Comparison of ENCODE assay signal across 13 cellular contexts in genomic region chr7:134671670-134672069, GRCh38.
"Had no signal": no experiment of that assay in that cellular context is flagged by ENCODE, and none has a peak within 500 bp of the region (broad histone marks: within the 10 kb centered on the region; RNA-seq: fewer than 3 reads in every experiment).

No MANE protein-coding gene starts in this region.

- H3K27me3 Mint-ChIP-seq: stimulated activated memory B cell treated with anti-CD40 and anti-IgM and Interleukin-4, amounts not matched to agents 10 μg/mL and 1 μg/mL and 100 μg/mL, for 72 hours had no signal

- ATAC-seq: left lobe of liver; stimulated activated memory B cell treated with anti-CD40 and anti-IgM and Interleukin-4, amounts not matched to agents 10 μg/mL and 1 μg/mL and 100 μg/mL, for 72 hours had no signal

- H3K27me3 ChIP-seq: adrenal gland, cardiac muscle cell, esophagus muscularis mucosa, hepatocyte, neutrophil, thyroid gland, uterus had no signal

- H3K9me3 ChIP-seq: adrenal gland, esophagus muscularis mucosa, neutrophil, thyroid gland, uterus had no signal

- DNase-seq: activated CD4-positive, alpha-beta T cell treated with anti-CD3 and anti-CD28 coated beads, Interleukin-2, amount 50 U/mL, for 1 hour; activated CD8-positive, alpha-beta memory T cell treated with anti-CD3 and anti-CD28 coated beads for 24 hours; activated naive CD4-positive, alpha-beta T cell treated with Interleukin-2 at 50 U/mL for 16 hours; adrenal gland; thyroid gland; uterus had no signal

- H2AFZ ChIP-seq: hepatocyte, parathyroid adenoma had no signal

- H3K27ac Mint-ChIP-seq: stimulated activated memory B cell treated with anti-CD40 and anti-IgM and Interleukin-4, amounts not matched to agents 10 μg/mL and 1 μg/mL and 100 μg/mL, for 72 hours had no signal

- H3K4me1 ChIP-seq: thyroid gland, uterus had no signal

- H3K9ac ChIP-seq: parathyroid adenoma had no signal

- H3K36me3 ChIP-seq: adrenal gland, cardiac muscle cell, esophagus muscularis mucosa, thyroid gland, uterus had no signal

- H3K4me3 ChIP-seq: adrenal gland, cardiac muscle cell, esophagus muscularis mucosa, hepatocyte, thyroid gland, uterus had no signal

- H3K27ac ChIP-seq: adrenal gland, cardiac muscle cell, esophagus muscularis mucosa, hepatocyte, neutrophil, parathyroid adenoma, thyroid gland, uterus had no signal

- H3K4me3 Mint-ChIP-seq: stimulated activated memory B cell treated with anti-CD40 and anti-IgM and Interleukin-4, amounts not matched to agents 10 μg/mL and 1 μg/mL and 100 μg/mL, for 72 hours had no signal

- H3K4me2 ChIP-seq: hepatocyte had no signal
